ENCODE assay signal across 29 cellular contexts in genomic region chr2:139763705-139764104, GRCh38.
"Had no signal": no experiment of that assay in that cellular context is flagged by ENCODE, and none has a peak within 500 bp of the region (broad histone marks: within the 10 kb centered on the region; RNA-seq: fewer than 3 reads in every experiment).

No MANE protein-coding gene starts in this region.

- H3K27ac Mint-ChIP-seq: natural killer cell; nephron; neural progenitor cell; progenitor cell of endocrine pancreas; stimulated activated effector memory CD8-positive, alpha-beta T cell treated with anti-CD3 and anti-CD28 coated beads, Interleukin-12 subunit alpha, Interleukin-12 subunit beta, amount 100 ng/mL, for 72 hours; stimulated activated naive B cell treated with anti-CD40 and anti-IgM and Interleukin-4, amounts not matched to agents 10 μg/mL and 1 μg/mL and 100 μg/mL, for 72 hours; stimulated activated naive CD8-positive, alpha-beta T cell treated with anti-CD3 and anti-CD28 coated beads, Interleukin-15, Interleukin-2, amounts not matched to agents 100 ng/mL and 50 ng/mL, for 24 hours had no signal

- H3K36me3 ChIP-seq: neural progenitor cell, ovary, spleen, stomach, thoracic aorta, thyroid gland, tibial nerve, upper lobe of left lung, vagina had no signal

- H3K9me3 ChIP-seq: ovary, psoas muscle, stomach, thoracic aorta, thyroid gland, tibial nerve, upper lobe of left lung, vagina had no signal

- H3K36me3 Mint-ChIP-seq: natural killer cell; neural progenitor cell; stimulated activated effector memory CD8-positive, alpha-beta T cell treated with anti-CD3 and anti-CD28 coated beads, Interleukin-12 subunit alpha, Interleukin-12 subunit beta, amount 100 ng/mL, for 72 hours; stimulated activated naive B cell treated with anti-CD40 and anti-IgM and Interleukin-4, amounts not matched to agents 10 μg/mL and 1 μg/mL and 100 μg/mL, for 72 hours had no signal

- H3K4me1 ChIP-seq: neural progenitor cell, parathyroid adenoma, psoas muscle, spleen, stomach, thyroid gland, tibial nerve, upper lobe of left lung, vagina had no signal

- H3K27me3 ChIP-seq: neural progenitor cell, ovary, spleen, stomach, thyroid gland, tibial nerve, upper lobe of left lung, vagina had no signal

- H3K9ac ChIP-seq: neural progenitor cell, parathyroid adenoma had no signal

- H3K9me3 Mint-ChIP-seq: neural progenitor cell; stimulated activated naive B cell treated with anti-CD40 and anti-IgM and Interleukin-4, amounts not matched to agents 10 μg/mL and 1 μg/mL and 100 μg/mL, for 72 hours had no signal

- H3K27ac ChIP-seq: neural progenitor cell, ovary, parathyroid adenoma, psoas muscle, skin epidermis, spleen, stomach, thoracic aorta, thyroid gland, tibial nerve, upper lobe of left lung, vagina had no signal

- H3K4me1 Mint-ChIP-seq: natural killer cell; nephron; stimulated activated effector memory CD8-positive, alpha-beta T cell treated with anti-CD3 and anti-CD28 coated beads, Interleukin-12 subunit alpha, Interleukin-12 subunit beta, amount 100 ng/mL, for 72 hours; stimulated activated naive B cell treated with anti-CD40 and anti-IgM and Interleukin-4, amounts not matched to agents 10 μg/mL and 1 μg/mL and 100 μg/mL, for 72 hours had no signal

- H3K27me3 Mint-ChIP-seq: progenitor cell of endocrine pancreas; stimulated activated naive B cell treated with anti-CD40 and anti-IgM and Interleukin-4, amounts not matched to agents 10 μg/mL and 1 μg/mL and 100 μg/mL, for 72 hours; stimulated activated naive CD8-positive, alpha-beta T cell treated with anti-CD3 and anti-CD28 coated beads, Interleukin-15, Interleukin-2, amounts not matched to agents 100 ng/mL and 50 ng/mL, for 24 hours had no signal

- H3K4me3 ChIP-seq: neural progenitor cell, ovary, psoas muscle, skin epidermis, smooth muscle cell, spleen, stomach, thoracic aorta, thyroid gland, tibial nerve, upper lobe of left lung, vagina had no signal

- DNase-seq: natural killer cell; occipital lobe; ovary; posterior cingulate gyrus; psoas muscle; right cardiac atrium; spleen; stimulated activated CD4-positive, alpha-beta T cell treated with anti-CD3 and anti-CD28 coated beads, Interleukin-12 subunit alpha, Interleukin-12 subunit beta, amount 100 ng/mL, for 4 hours; stimulated activated CD4-positive, alpha-beta T cell treated with anti-CD3 and anti-CD28 coated beads, Interleukin-2, amount 100 ng/mL, for 24 hours; stimulated activated CD4-positive, alpha-beta T cell treated with anti-CD3 and anti-CD28 coated beads, Interleukin-2, amount 100 ng/mL, for 48 hours; stimulated activated CD4-positive, alpha-beta T cell treated with anti-CD3 and anti-CD28 coated beads, Interleukin-4, amount 100 ng/mL, for 24 hours; stimulated activated naive B cell treated with anti-CD40 and anti-IgM and Interleukin-4, amounts not matched to agents 10 μg/mL and 1 μg/mL and 100 μg/mL, for 72 hours; stimulated activated naive CD4-positive, alpha-beta T cell treated with Interleukin-2 at 50 U/mL for 16 hours; stomach; thyroid gland; trophoblast cell; upper lobe of left lung had no signal

- H3K4me3 Mint-ChIP-seq: natural killer cell; nephron; neural progenitor cell; stimulated activated effector memory CD8-positive, alpha-beta T cell treated with anti-CD3 and anti-CD28 coated beads, Interleukin-12 subunit alpha, Interleukin-12 subunit beta, amount 100 ng/mL, for 72 hours; stimulated activated naive B cell treated with anti-CD40 and anti-IgM and Interleukin-4, amounts not matched to agents 10 μg/mL and 1 μg/mL and 100 μg/mL, for 72 hours; stimulated activated naive CD8-positive, alpha-beta T cell treated with anti-CD3 and anti-CD28 coated beads, Interleukin-15, Interleukin-2, amounts not matched to agents 100 ng/mL and 50 ng/mL, for 24 hours had no signal

- ATAC-seq: natural killer cell; psoas muscle; right cardiac atrium; sciatic nerve; stimulated activated effector memory CD8-positive, alpha-beta T cell treated with anti-CD3 and anti-CD28 coated beads, Interleukin-12 subunit alpha, Interleukin-12 subunit beta, amount 100 ng/mL, for 72 hours; stimulated activated naive B cell treated with anti-CD40 and anti-IgM and Interleukin-4, amounts not matched to agents 10 μg/mL and 1 μg/mL and 100 μg/mL, for 72 hours had no signal
